ENCODE assay signal across 8 cellular contexts in genomic region chr5:139650689-139651501, GRCh38. TPM values are rescaled to one million over a fixed set of nuclear protein-coding genes. Genes with fewer than 3 reads are reported as not detected.
DNase-seq lines count a peak whose midpoint lies in the region; ATAC-seq, FAIRE-seq and TF ChIP-seq lines count a peak whose summit lies in the region.

No MANE protein-coding gene starts in this region.

- peak overlapping the region; percentile 80 for H3K4me3 ChIP-seq in AG04450 (ENCODE audit: low read depth, low read length)
- peak overlapping the region; percentile 87 for H3K4me3 ChIP-seq in brain microvascular endothelial cell (ENCODE audit: low read depth, low read length)
- H3K4me3 ChIP-seq in kidney (ENCODE audit: low read length in 2 of 2), result peak overlapping the region; percentile 66 to 82

- H3K36me3 ChIP-seq in brain microvascular endothelial cell (replicated peaks) (no peaks in the 10 kb centered on the region), kidney (ENCODE audit: control insufficient read depth in 1 of 2, insufficient read depth in 2 of 2, low read length in 2 of 2) (no peaks in the 10 kb centered on the region)

- H3K27ac ChIP-seq in AG04450 (ENCODE audit: low read depth, low read length) (peak overlapping the region; percentile 96), brain microvascular endothelial cell (peak overlapping the region; percentile 91), kidney (ENCODE audit: low read depth in 2 of 2, low read length in 2 of 2) (peak overlapping the region; percentile 88 to 90)

- no peaks in the 10 kb centered on the region for H3K27me3 ChIP-seq in AG04450 (ENCODE audit: control insufficient read depth, insufficient read depth, low read length)
- no peaks in the 10 kb centered on the region for H3K27me3 ChIP-seq in brain microvascular endothelial cell (replicated peaks)

- no peak for FAIRE-seq in kidney (lab: Jason Lieb, UNC)

- peaks cover 50% of the 10 kb centered on the region in 2 donors for H3K4me1 ChIP-seq in kidney (ENCODE audit: control insufficient read depth in 1 of 2, insufficient read depth in 1 of 2, low read depth in 1 of 2, low read length in 2 of 2)

- H3K27ac Mint-ChIP-seq in stimulated activated effector memory CD8-positive, alpha-beta T cell treated with anti-CD3 and anti-CD28 coated beads, Interleukin-12 subunit alpha, Interleukin-12 subunit beta, amount 100 ng/mL, for 72 hours, result peak overlapping the region; percentile 29

- H3K4me1 Mint-ChIP-seq in stimulated activated effector memory CD8-positive, alpha-beta T cell treated with anti-CD3 and anti-CD28 coated beads, Interleukin-12 subunit alpha, Interleukin-12 subunit beta, amount 100 ng/mL, for 72 hours, result peaks cover 59% of the 10 kb centered on the region

- peak overlapping the region; percentile 27 to 94 for H3K9ac ChIP-seq in kidney (ENCODE audit: low read length in 2 of 2)

- TF ChIP-seq CTCF in AG04450 (IDR thresholded peaks at IDR 0.05; ENCODE audit: low read depth, low read length), result no peak
- no peak for TF ChIP-seq CTCF in brain microvascular endothelial cell (IDR thresholded peaks at IDR 0.05; ENCODE audit: low read depth, low read length, missing control alignments)
- no peak for TF ChIP-seq CTCF in kidney (IDR thresholded peaks at IDR 0.05; ENCODE audit: borderline replicate concordance, extremely low read depth, insufficient read depth)
- no peak for TF ChIP-seq CTCF in omental fat pad (IDR thresholded peaks at IDR 0.05)

- no peak for ATAC-seq in stimulated activated effector memory CD8-positive, alpha-beta T cell treated with anti-CD3 and anti-CD28 coated beads, Interleukin-12 subunit alpha, Interleukin-12 subunit beta, amount 100 ng/mL, for 72 hours
- ATAC-seq in HG03571 (IDR thresholded peaks at IDR 0.05; ENCODE audit: unreplicated experiment), result no peak
- no peak for ATAC-seq in GM19463 (IDR thresholded peaks at IDR 0.05; ENCODE audit: unreplicated experiment)
- ATAC-seq in omental fat pad (ENCODE audit: low FRiP score), result no peak

- peak overlapping the region; percentile 93 for H3K4me3 Mint-ChIP-seq in stimulated activated effector memory CD8-positive, alpha-beta T cell treated with anti-CD3 and anti-CD28 coated beads, Interleukin-12 subunit alpha, Interleukin-12 subunit beta, amount 100 ng/mL, for 72 hours

- in situ Hi-C loops in brain microvascular endothelial cell (cut with HindIII; ENCODE audit: low pct_ligation_motif_present, low sequenced_read_pairs), result no loop called here

- intact Hi-C loops in kidney (cut with DNase I), result no loop called here

- peaks cover 8% of the 10 kb centered on the region for H3K36me3 Mint-ChIP-seq in stimulated activated effector memory CD8-positive, alpha-beta T cell treated with anti-CD3 and anti-CD28 coated beads, Interleukin-12 subunit alpha, Interleukin-12 subunit beta, amount 100 ng/mL, for 72 hours

- CTCF ChIA-PET in AG04450 (lab: Charles Lee), result interaction anchor here (0.6 to 2.1 kb wide), 7 partner anchors 10 to 448 kb away, joined by 3 to 19 read pairs (median 6); no protein-coding TSS in a partner anchor

- H3K9me3 Mint-ChIP-seq in stimulated activated effector memory CD8-positive, alpha-beta T cell treated with anti-CD3 and anti-CD28 coated beads, Interleukin-12 subunit alpha, Interleukin-12 subunit beta, amount 100 ng/mL, for 72 hours, result no peaks in the 10 kb centered on the region

- no peaks in the 10 kb centered on the region; the same call in 1 of the 2 replicates for H3K9me3 ChIP-seq in AG04450 (ENCODE audit: control insufficient read depth, insufficient read depth, low read length)
- no peaks in the 10 kb centered on the region for H3K9me3 ChIP-seq in kidney (ENCODE audit: control insufficient read depth in 1 of 2, low read length in 2 of 2)

- POLR2A ChIA-PET in AG04450 (lab: Yijun Ruan, JAX), result interaction anchor here (0.9 to 2.5 kb wide), 3 partner anchors 10 to 28 kb away, joined by 3 to 20 read pairs (median 5); no protein-coding TSS in a partner anchor

- no peak for DNase-seq in AG04450 (ENCODE audit: low read depth, low spot score)
- peak; percentile 93 for DNase-seq in HuH-7.5 (ENCODE audit: low spot score)
- DNase-seq in brain microvascular endothelial cell, result no peak
- DNase-seq in kidney, result peak; percentile 90
- DNase-seq in stimulated activated effector memory CD8-positive, alpha-beta T cell treated with anti-CD3 and anti-CD28 coated beads, Interleukin-12 subunit alpha, Interleukin-12 subunit beta, amount 100 ng/mL, for 72 hours (ENCODE audit: low spot score in 2 of 2), result no peak
- DNase-seq in omental fat pad (ENCODE audit: low spot score), result no peak

RNA-seq across cellular contexts. Expression of gene CXXC5, which starts 2.7 kb away (rescaled TPM):
- polyA plus RNA-seq in AG04450 (2011; rRNA removed) (21.3 and 21.5 TPM in 2 replicates), kidney (ENCODE audit: insufficient read depth, low read depth, low replicate concordance) (116 TPM)
- 10.1 and 13.0 TPM in 2 replicates for polyA minus RNA-seq in AG04450 (2011; rRNA and poly(A)+ RNA removed)
- total RNA-seq in kidney (122 TPM), omental fat pad (10 to 100 TPM; 14.9 to 27.3 (median 25.0) TPM)

Comparison
In these comparisons a context has a peak if more than half of its experiments do, and no peak if none do; other contexts are left out.
1. DNase-seq: peak in HuH-7.5 (single experiment) and kidney (single experiment); none in AG04450 (single experiment), brain microvascular endothelial cell (single experiment), stimulated activated effector memory CD8-positive, alpha-beta T cell treated with anti-CD3 and anti-CD28 coated beads, Interleukin-12 subunit alpha, Interleukin-12 subunit beta, amount 100 ng/mL, for 72 hours (0 of 2) and omental fat pad (single experiment).
2. Peak in every context shown above with its lines, with median percentiles within 50 percentile points of each other: H3K27ac ChIP-seq and H3K4me3 ChIP-seq.